16 cellular contexts compared by ENCODE assay signal in the genomic region with DNA sequence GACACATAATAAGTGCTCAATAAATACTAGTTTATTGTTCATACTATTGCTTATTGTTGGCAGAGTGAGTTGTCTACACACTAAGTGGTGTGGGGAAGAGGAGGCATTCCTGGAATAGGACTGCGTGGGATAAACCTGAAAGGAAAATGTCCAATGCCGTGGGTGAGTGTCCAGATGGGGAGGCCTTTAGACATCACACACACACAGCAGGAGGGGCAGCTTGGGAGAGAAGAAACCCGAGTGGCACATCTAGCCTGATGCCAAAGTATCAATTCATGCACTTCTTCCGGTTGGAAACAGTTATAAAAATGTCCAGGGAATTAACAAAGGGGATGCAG. TPM values are rescaled to one million over a fixed set of nuclear protein-coding genes. Genes with fewer than 3 reads are reported as not detected.
DNase-seq lines count a peak whose midpoint lies in the region; ATAC-seq and TF ChIP-seq lines count a peak whose summit lies in the region.
"Had no signal": no experiment of that assay in that cellular context is flagged by ENCODE, and none has a peak within 500 bp of the region (broad histone marks: within the 10 kb centered on the region; RNA-seq: fewer than 3 reads in every experiment).

No MANE protein-coding gene starts in this region.

- H3K4me3 ChIP-seq in iPS-20b (ENCODE audit: low read length), result no peak overlapping the region
- H3K4me3 ChIP-seq: sigmoid colon, thyroid gland had no signal

- ATAC-seq in WTC11 (no peak), HG02571 (IDR thresholded peaks at IDR 0.05; ENCODE audit: unreplicated experiment) (no peak)

- peak overlapping the region; percentile 2; the same call in 1 of the 2 replicates for H3K9ac ChIP-seq in iPS-20b (ENCODE audit: low read depth, low read length)
- H3K9ac ChIP-seq: KMS-11 had no signal

- POLR2A ChIA-PET in WTC11 (lab: Charles Lee) (interaction anchor here (4.3 kb wide), 1 partner anchor 25 kb away, joined by 67 read pairs; a partner anchor contains a TSS), GM10248 (lab: Yijun Ruan, JAX) (no interaction called here)

- peaks cover 30% of the 10 kb centered on the region for H3K4me1 ChIP-seq in iPS-20b (ENCODE audit: insufficient read depth, low read length)

- no peak overlapping the region for H3K4me3 Mint-ChIP-seq in WTC11
- H3K4me3 Mint-ChIP-seq in type B pancreatic cell, result no peak overlapping the region
- H3K4me3 Mint-ChIP-seq: activated CD4-positive, alpha-beta T cell treated with anti-CD3 and anti-CD28 coated beads, Interleukin-2, amount 10 ng/mL, durations not matched to agents 7 days and 5 days; activated naive CD4-positive, alpha-beta T cell treated with anti-CD3 and anti-CD28 coated beads, Interleukin-2, amount 50 U/mL, for 24 hours; memory B cell had no signal

- H3K9me3 Mint-ChIP-seq in WTC11 (no peaks in the 10 kb centered on the region), type B pancreatic cell (peaks cover 8% of the 10 kb centered on the region)
- H3K9me3 Mint-ChIP-seq: activated CD4-positive, alpha-beta T cell treated with anti-CD3 and anti-CD28 coated beads, Interleukin-2, amount 10 ng/mL, durations not matched to agents 7 days and 5 days; activated naive CD4-positive, alpha-beta T cell treated with anti-CD3 and anti-CD28 coated beads, Interleukin-2, amount 50 U/mL, for 24 hours; memory B cell had no signal

- peak overlapping the region; percentile 97 for H3K27ac Mint-ChIP-seq in WTC11
- peak overlapping the region; percentile 68 for H3K27ac Mint-ChIP-seq in type B pancreatic cell
- H3K27ac Mint-ChIP-seq: activated CD4-positive, alpha-beta T cell treated with anti-CD3 and anti-CD28 coated beads, Interleukin-2, amount 10 ng/mL, durations not matched to agents 7 days and 5 days; activated naive CD4-positive, alpha-beta T cell treated with anti-CD3 and anti-CD28 coated beads, Interleukin-2, amount 50 U/mL, for 24 hours; memory B cell had no signal

- H3K36me3 Mint-ChIP-seq in WTC11 (no peaks in the 10 kb centered on the region), type B pancreatic cell (no peaks in the 10 kb centered on the region)

- no peak overlapping the region for H3K27ac ChIP-seq in iPS-20b (ENCODE audit: low read length)
- H3K27ac ChIP-seq: C4-2B, KMS-11, thyroid gland had no signal

- CTCF ChIA-PET in WTC11 (lab: Charles Lee), result interaction anchor here (0.9 to 2.2 kb wide), 5 partner anchors 27 to 353 kb away, joined by 3 to 8 read pairs (median 6); a partner anchor contains a TSS
- CTCF ChIA-PET in GM10248 (lab: Yijun Ruan, JAX), result interaction anchor here (1.8 kb wide), 1 partner anchor 9 kb away, joined by 4 read pairs; no protein-coding TSS in a partner anchor

- H3K36me3 ChIP-seq in iPS-20b (ENCODE audit: insufficient read depth, low read depth, low read length), result no peaks in the 10 kb centered on the region
- H3K36me3 ChIP-seq: sigmoid colon, thyroid gland had no signal

- peaks cover 42% of the 10 kb centered on the region for H3K4me1 Mint-ChIP-seq in WTC11
- H3K4me1 Mint-ChIP-seq in type B pancreatic cell (ENCODE audit: unreplicated experiment), result peaks cover 26% of the 10 kb centered on the region
- H3K4me1 Mint-ChIP-seq: activated CD4-positive, alpha-beta T cell treated with anti-CD3 and anti-CD28 coated beads, Interleukin-2, amount 10 ng/mL, durations not matched to agents 7 days and 5 days; activated naive CD4-positive, alpha-beta T cell treated with anti-CD3 and anti-CD28 coated beads, Interleukin-2, amount 50 U/mL, for 24 hours; memory B cell had no signal

- H3K27me3 ChIP-seq in iPS-20b (ENCODE audit: insufficient read depth, low read length), result no peaks in the 10 kb centered on the region
- H3K27me3 ChIP-seq: sigmoid colon, thyroid gland had no signal

- peak; percentile 35 for DNase-seq in HK-2 (ENCODE audit: unreplicated experiment)
- DNase-seq in WTC11 (ENCODE audit: low spot score), result no peak
- DNase-seq in type B pancreatic cell (ENCODE audit: extremely low spot score, unreplicated experiment), result no peak
- DNase-seq in GM10248 (ENCODE audit: extremely low spot score), result no peak
- DNase-seq in NCI-H2171 treated with DMSO at 0.1 percent for 48 hours (lab: John Stamatoyannopoulos, UW), result no peak
- DNase-seq: activated CD4-positive, alpha-beta T cell treated with anti-CD3 and anti-CD28 coated beads, Interleukin-2, amount 10 ng/mL, durations not matched to agents 7 days and 5 days; activated T-cell treated with anti-CD3 and anti-CD28 coated beads for 4 hours; NCI-H1436; sigmoid colon had no signal

- TF ChIP-seq CTCF in WTC11 (IDR thresholded peaks at IDR 0.05), result no peak
- TF ChIP-seq CTCF in type B pancreatic cell (conservative IDR thresholded peaks at IDR 0.05), result no peak
- no peak for TF ChIP-seq CTCF in GM10248 (IDR thresholded peaks at IDR 0.05; ENCODE audit: control extremely low read depth, extremely low read depth, low read depth, missing control alignments)

- H3K27me3 Mint-ChIP-seq in WTC11 (ENCODE audit: low read depth), result no peaks in the 10 kb centered on the region
- no peaks in the 10 kb centered on the region for H3K27me3 Mint-ChIP-seq in type B pancreatic cell
- H3K27me3 Mint-ChIP-seq: activated CD4-positive, alpha-beta T cell treated with anti-CD3 and anti-CD28 coated beads, Interleukin-2, amount 10 ng/mL, durations not matched to agents 7 days and 5 days; activated naive CD4-positive, alpha-beta T cell treated with anti-CD3 and anti-CD28 coated beads, Interleukin-2, amount 50 U/mL, for 24 hours; memory B cell had no signal

- H3K9me3 ChIP-seq in iPS-20b (ENCODE audit: insufficient read depth, low read depth, low read length), result no peaks in the 10 kb centered on the region
- H3K9me3 ChIP-seq: sigmoid colon, thyroid gland had no signal

TF ChIP-seq in WTC11, 78 proteins besides CTCF, POLR2A, EP300 and RAD21:
- TF ChIP-seq, protein P1, sequence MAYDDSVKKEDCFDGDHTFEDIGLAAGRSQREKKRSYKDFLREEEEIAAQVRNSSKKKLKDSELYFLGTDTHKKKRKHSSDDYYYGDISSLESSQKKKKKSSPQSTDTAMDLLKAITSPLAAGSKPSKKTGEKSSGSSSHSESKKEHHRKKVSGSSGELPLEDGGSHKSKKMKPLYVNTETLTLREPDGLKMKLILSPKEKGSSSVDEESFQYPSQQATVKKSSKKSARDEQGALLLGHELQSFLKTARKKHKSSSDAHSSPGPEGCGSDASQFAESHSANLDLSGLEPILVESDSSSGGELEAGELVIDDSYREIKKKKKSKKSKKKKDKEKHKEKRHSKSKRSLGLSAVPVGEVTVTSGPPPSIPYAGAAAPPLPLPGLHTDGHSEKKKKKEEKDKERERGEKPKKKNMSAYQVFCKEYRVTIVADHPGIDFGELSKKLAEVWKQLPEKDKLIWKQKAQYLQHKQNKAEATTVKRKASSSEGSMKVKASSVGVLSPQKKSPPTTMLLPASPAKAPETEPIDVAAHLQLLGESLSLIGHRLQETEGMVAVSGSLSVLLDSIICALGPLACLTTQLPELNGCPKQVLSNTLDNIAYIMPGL (CRISPR knock-in tag; IDR thresholded peaks at IDR 0.05), result no peak
- TF ChIP-seq OVOL2 (CRISPR knock-in tag; IDR thresholded peaks at IDR 0.05; ENCODE audit: borderline replicate concordance) (no peak), MXD4 (CRISPR knock-in tag; IDR thresholded peaks at IDR 0.05; ENCODE audit: borderline replicate concordance) (no peak), SMAD4 (CRISPR knock-in tag; IDR thresholded peaks at IDR 0.05) (no peak), NFE2L1 (CRISPR knock-in tag; IDR thresholded peaks at IDR 0.05) (no peak), ZNF219 (CRISPR knock-in tag; IDR thresholded peaks at IDR 0.05; ENCODE audit: borderline replicate concordance) (no peak), ZNF263 (CRISPR knock-in tag; IDR thresholded peaks at IDR 0.05; ENCODE audit: low read depth) (no peak), ZBTB21 (CRISPR knock-in tag; IDR thresholded peaks at IDR 0.05; ENCODE audit: borderline replicate concordance) (no peak), TCF7 (CRISPR knock-in tag; IDR thresholded peaks at IDR 0.05; ENCODE audit: low read depth) (no peak), GABPB1 (CRISPR knock-in tag; IDR thresholded peaks at IDR 0.05) (no peak)
- TF ChIP-seq, protein P2, sequence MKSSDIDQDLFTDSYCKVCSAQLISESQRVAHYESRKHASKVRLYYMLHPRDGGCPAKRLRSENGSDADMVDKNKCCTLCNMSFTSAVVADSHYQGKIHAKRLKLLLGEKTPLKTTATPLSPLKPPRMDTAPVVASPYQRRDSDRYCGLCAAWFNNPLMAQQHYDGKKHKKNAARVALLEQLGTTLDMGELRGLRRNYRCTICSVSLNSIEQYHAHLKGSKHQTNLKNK (CRISPR knock-in tag; IDR thresholded peaks at IDR 0.05), result no peak
- TF ChIP-seq, protein P3, sequence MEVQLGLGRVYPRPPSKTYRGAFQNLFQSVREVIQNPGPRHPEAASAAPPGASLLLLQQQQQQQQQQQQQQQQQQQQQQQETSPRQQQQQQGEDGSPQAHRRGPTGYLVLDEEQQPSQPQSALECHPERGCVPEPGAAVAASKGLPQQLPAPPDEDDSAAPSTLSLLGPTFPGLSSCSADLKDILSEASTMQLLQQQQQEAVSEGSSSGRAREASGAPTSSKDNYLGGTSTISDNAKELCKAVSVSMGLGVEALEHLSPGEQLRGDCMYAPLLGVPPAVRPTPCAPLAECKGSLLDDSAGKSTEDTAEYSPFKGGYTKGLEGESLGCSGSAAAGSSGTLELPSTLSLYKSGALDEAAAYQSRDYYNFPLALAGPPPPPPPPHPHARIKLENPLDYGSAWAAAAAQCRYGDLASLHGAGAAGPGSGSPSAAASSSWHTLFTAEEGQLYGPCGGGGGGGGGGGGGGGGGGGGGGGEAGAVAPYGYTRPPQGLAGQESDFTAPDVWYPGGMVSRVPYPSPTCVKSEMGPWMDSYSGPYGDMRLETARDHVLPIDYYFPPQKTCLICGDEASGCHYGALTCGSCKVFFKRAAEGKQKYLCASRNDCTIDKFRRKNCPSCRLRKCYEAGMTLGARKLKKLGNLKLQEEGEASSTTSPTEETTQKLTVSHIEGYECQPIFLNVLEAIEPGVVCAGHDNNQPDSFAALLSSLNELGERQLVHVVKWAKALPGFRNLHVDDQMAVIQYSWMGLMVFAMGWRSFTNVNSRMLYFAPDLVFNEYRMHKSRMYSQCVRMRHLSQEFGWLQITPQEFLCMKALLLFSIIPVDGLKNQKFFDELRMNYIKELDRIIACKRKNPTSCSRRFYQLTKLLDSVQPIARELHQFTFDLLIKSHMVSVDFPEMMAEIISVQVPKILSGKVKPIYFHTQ (CRISPR knock-in tag; IDR thresholded peaks at IDR 0.05), result no peak
TF ChIP-seq in WTC11: peak in this region for 0.

RNA-seq across cellular contexts. Expression of a gene that starts 27.3 kb away (rescaled TPM):
- total RNA-seq in WTC11 (2021), result 64.1 to 91.0 TPM (median 89.9 TPM) in 3 replicates
- 53.7 and 136 TPM in 2 replicates for total RNA-seq in type B pancreatic cell (ENCODE audit: low replicate concordance)
- total RNA-seq: activated CD4-positive, alpha-beta T cell treated with anti-CD3 and anti-CD28 coated beads, Interleukin-2, amount 10 ng/mL, durations not matched to agents 7 days and 5 days had no signal
